ENCODE assay signal across 15 cellular contexts in the genomic region with DNA sequence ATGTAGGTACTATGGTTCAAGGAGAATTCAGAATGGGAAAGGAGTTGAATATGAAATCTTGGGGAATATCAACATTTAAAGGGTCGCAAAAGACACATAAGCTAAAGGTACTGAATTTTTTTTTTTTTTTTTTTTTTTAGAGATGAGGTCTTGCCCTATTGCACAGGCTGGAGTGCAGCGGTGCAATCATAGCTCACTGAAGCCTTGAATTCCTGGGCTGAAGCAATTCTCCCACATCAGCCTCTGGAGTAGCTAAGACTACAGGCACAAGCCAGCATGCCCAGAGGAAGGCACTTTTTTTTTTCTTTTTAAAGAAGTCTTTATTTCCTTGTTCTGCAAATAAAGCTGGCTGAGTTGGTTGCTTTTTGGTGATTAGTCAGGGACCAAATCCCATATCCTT. TPM values are rescaled to one million over a fixed set of nuclear protein-coding genes. Genes with fewer than 3 reads are reported as not detected.
DNase-seq lines count a peak whose midpoint lies in the region; TF ChIP-seq lines count a peak whose summit lies in the region.
"Had no signal": no experiment of that assay in that cellular context is flagged by ENCODE, and none has a peak within 500 bp of the region (broad histone marks: within the 10 kb centered on the region; RNA-seq: fewer than 3 reads in every experiment).

No MANE protein-coding gene starts in this region.

- H3K4me1 ChIP-seq in thyroid gland (peaks cover 21% of the 10 kb centered on the region in 2 donors), transverse colon (no peaks in the 10 kb centered on the region)

- TF ChIP-seq CTCF in fibroblast of the aortic adventitia (IDR thresholded peaks at IDR 0.05; ENCODE audit: insufficient read depth, low read length), result no peak
- no peak for TF ChIP-seq CTCF in thyroid gland (IDR thresholded peaks at IDR 0.05)
- TF ChIP-seq CTCF in transverse colon (IDR thresholded peaks at IDR 0.05), result no peak

- no peak for TF ChIP-seq EP300 in transverse colon (IDR thresholded peaks at IDR 0.05; ENCODE audit: low read depth)

- no peak for TF ChIP-seq POLR2A in thyroid gland (IDR thresholded peaks at IDR 0.05)
- no peak for TF ChIP-seq POLR2A in transverse colon (IDR thresholded peaks at IDR 0.05)

- H3K4me3 ChIP-seq in fibroblast of the aortic adventitia (ENCODE audit: low read depth, low read length) (no peak overlapping the region), thyroid gland (replicated peaks in 1 of 3) (no peak overlapping the region), transverse colon (no peak overlapping the region)

- 39 to 60% methylated on average over 2 of the region's 2 CpGs for WGBS in thyroid gland, 2 donors
- WGBS in transverse colon (ENCODE audit: low coverage in 1 of 2), 2 donors, result 89 to 94% methylated on average over 2 of the region's 2 CpGs

- no peaks in the 10 kb centered on the region for H3K36me3 ChIP-seq in thyroid gland
- no peaks in the 10 kb centered on the region for H3K36me3 ChIP-seq in transverse colon

- intact Hi-C loops in thyroid gland (cut with DNase I), result no loop called here
- intact Hi-C loops in transverse colon (cut with DNase I; ENCODE audit: low total_unique reads), result no loop called here

- DNase-seq in fibroblast of the aortic adventitia (ENCODE audit: low read depth) (peak; percentile 18), left kidney (ENCODE audit: low read depth, low spot score) (peak; percentile 43), thyroid gland (peak; percentile 79), NCI-H524 treated with DMSO at 0.1 percent for 48 hours (lab: John Stamatoyannopoulos, UW) (no peak), transverse colon (no peak)
- DNase-seq in activated CD4-positive, alpha-beta T cell treated with anti-CD3 and anti-CD28 coated beads, Interleukin-2, amount 50 U/mL, for 1 hour, result no peak
- DNase-seq: C1 segment of cervical spinal cord; Calu3; CD4-positive, alpha-beta memory T cell; COR-L47; DMS53; GF-D8; GOT3; H7; HCEC 1CT had no signal

- H3K27me3 ChIP-seq in thyroid gland (no peaks in the 10 kb centered on the region), transverse colon (no peaks in the 10 kb centered on the region)

- H3K27ac ChIP-seq in thyroid gland (peak overlapping the region; percentile 53 to 79 (median 66)), transverse colon (no peak overlapping the region)

- in situ Hi-C loops in transverse colon (cut with MboI; ENCODE audit: low pct_ligation_motif_present in 1 of 4, low pct_unique_long_range_greater_than_20kb in 1 of 4, low sequenced_read_pairs in 3 of 4), result no loop called here

- H3K9me3 ChIP-seq in thyroid gland (no peaks in the 10 kb centered on the region), transverse colon (no peaks in the 10 kb centered on the region)

RNA-seq across cellular contexts. Expression of gene RAB3GAP2, which starts 44.0 kb away (rescaled TPM):
- total RNA-seq in fibroblast of the aortic adventitia (ENCODE audit: low replicate concordance) (32.4 and 39.7 TPM in 2 replicates), thyroid gland (10 to 100 TPM; 37.0 to 53.1 (median 42.9) TPM), transverse colon (10 to 100 TPM; 17.6 to 28.1 (median 23.9) TPM)

Comparison
In these comparisons a context has a peak if more than half of its experiments do, and no peak if none do; other contexts are left out.
1. DNase-seq: peak in fibroblast of the aortic adventitia (single experiment), left kidney (single experiment) and thyroid gland (2 of 2); none in NCI-H524 treated with DMSO at 0.1 percent for 48 hours (single experiment), transverse colon (single experiment) and activated CD4-positive, alpha-beta T cell treated with anti-CD3 and anti-CD28 coated beads, Interleukin-2, amount 50 U/mL, for 1 hour (single experiment).
2. H3K27ac ChIP-seq: peak in thyroid gland (3 of 3); none in transverse colon (0 of 4).